ENCODE assay signal across 8 cellular contexts in genomic region chr3:141279074-141279945, GRCh38. TPM values are rescaled to one million over a fixed set of nuclear protein-coding genes. Genes with fewer than 3 reads are reported as not detected.
DNase-seq lines count a peak whose midpoint lies in the region; ATAC-seq, FAIRE-seq and TF ChIP-seq lines count a peak whose summit lies in the region.

No MANE protein-coding gene starts in this region.

- H3K9me3 ChIP-seq in CD4-positive, CD25-positive, alpha-beta regulatory T cell (ENCODE audit: control insufficient read depth in 2 of 2, low read length in 2 of 2), result no peaks in the 10 kb centered on the region
- H3K9me3 ChIP-seq in sigmoid colon, result no peaks in the 10 kb centered on the region

- H3K36me3 Mint-ChIP-seq in CD4-positive, CD25-positive, alpha-beta regulatory T cell, result peaks cover 41% of the 10 kb centered on the region
- H3K36me3 Mint-ChIP-seq in T-cell, result peaks cover 35% of the 10 kb centered on the region

- H3K4me3 Mint-ChIP-seq in CD4-positive, CD25-positive, alpha-beta regulatory T cell, result no peak overlapping the region
- no peak overlapping the region for H3K4me3 Mint-ChIP-seq in T-cell

- H3K27me3 ChIP-seq in CD4-positive, CD25-positive, alpha-beta regulatory T cell (ENCODE audit: control insufficient read depth, insufficient read depth, low read length), result no peaks in the 10 kb centered on the region
- no peaks in the 10 kb centered on the region for H3K27me3 ChIP-seq in sigmoid colon

- CTCF ChIA-PET in T-cell (lab: Charles Lee), result interaction anchor here (0.8 to 2.1 kb wide), 7 partner anchors 12 to 47 kb away, joined by 3 to 12 read pairs (median 3); partner anchors contain the start of gene PXYLP1 (in 2 of the 2)

- TF ChIP-seq POLR2A in sigmoid colon (IDR thresholded peaks at IDR 0.05), result no peak

- peak; percentile 19 to 54 (median 38) for TF ChIP-seq CTCF in sigmoid colon (IDR thresholded peaks at IDR 0.05)

- H3K4me1 ChIP-seq in CD4-positive, CD25-positive, alpha-beta regulatory T cell (ENCODE audit: control insufficient read depth, insufficient read depth, low read length, poor library complexity, severe bottlenecking), result peaks cover 14% of the 10 kb centered on the region
- H3K4me1 ChIP-seq in sigmoid colon, result peaks cover 0 to 23% (median 20%) of the 10 kb centered on the region in 4 donors

- peak in 2 of 3 donors; percentile 38 to 50 for DNase-seq in CD4-positive, CD25-positive, alpha-beta regulatory T cell
- DNase-seq in HTR-8/SVneo (ENCODE audit: insufficient read length, low spot score) (peak; percentile 32), T-cell (peak in 2 of 34 experiments; percentile 11 to 19), Right ventricle myocardium superior (no peak), sigmoid colon (no peak), foreskin melanocyte (no peak)
- no peak for DNase-seq in stimulated activated CD4-positive, alpha-beta T cell treated with anti-CD3 and anti-CD28 coated beads, Interleukin-2, amount 100 ng/mL, for 24 hours

- peak overlapping the region in 1 of 3 donors; percentile 79 for H3K27ac Mint-ChIP-seq in CD4-positive, CD25-positive, alpha-beta regulatory T cell
- peak overlapping the region in 1 of 2 donors; percentile 53 for H3K27ac Mint-ChIP-seq in T-cell

- intact Hi-C loops in Right ventricle myocardium superior (cut with DNase I) (loop anchor here (5.0 kb wide), 1 partner anchor 47 kb away; the partner anchor contains the start of gene PXYLP1), sigmoid colon (cut with DNase I) (loop anchor here (1.0 kb wide), 1 partner anchor 48 kb away; the partner anchor contains the start of gene PXYLP1)

- ATAC-seq in CD4-positive, CD25-positive, alpha-beta regulatory T cell (ENCODE audit: low read depth in 2 of 2), result peak; percentile 49 to 55
- ATAC-seq in GM18502 (IDR thresholded peaks at IDR 0.05; ENCODE audit: poor library complexity, unreplicated experiment), result peak; percentile 69
- ATAC-seq in T-cell (replicated peaks in 1 of 4), result peak; percentile 68 to 83 (median 76)
- ATAC-seq in Right ventricle myocardium superior (ENCODE audit: poor library complexity), result peak; percentile 71

- no peaks in the 10 kb centered on the region for H3K9me3 Mint-ChIP-seq in CD4-positive, CD25-positive, alpha-beta regulatory T cell
- H3K9me3 Mint-ChIP-seq in T-cell, result no peaks in the 10 kb centered on the region

- H3K4me1 Mint-ChIP-seq in CD4-positive, CD25-positive, alpha-beta regulatory T cell, result peaks cover 6 to 27% (median 19%) of the 10 kb centered on the region in 4 donors
- H3K4me1 Mint-ChIP-seq in T-cell, result peaks cover 18 to 23% (median 23%) of the 10 kb centered on the region in 3 donors

- H3K4me3 ChIP-seq in CD4-positive, CD25-positive, alpha-beta regulatory T cell (ENCODE audit: low read depth, low read length), result no peak overlapping the region
- H3K4me3 ChIP-seq in sigmoid colon, result no peak overlapping the region

- TF ChIP-seq EP300 in sigmoid colon (IDR thresholded peaks at IDR 0.05), result no peak

- H3K27ac ChIP-seq in CD4-positive, CD25-positive, alpha-beta regulatory T cell (ENCODE audit: insufficient read depth, low read length, poor library complexity, severe bottlenecking), result no peak overlapping the region
- peak overlapping the region; percentile 53 to 85 (median 71) for H3K27ac ChIP-seq in sigmoid colon

- H3K36me3 ChIP-seq in CD4-positive, CD25-positive, alpha-beta regulatory T cell (ENCODE audit: control insufficient read depth, insufficient read depth, low read length), result peaks cover 10% of the 10 kb centered on the region
- H3K36me3 ChIP-seq in sigmoid colon, result no peaks in the 10 kb centered on the region

- POLR2A ChIA-PET in T-cell (lab: Charles Lee), result no interaction called here

- WGBS in sigmoid colon, 2 donors, result 57 to 71% methylated on average over 15 of the region's 15 CpGs

- FAIRE-seq in HTR-8/SVneo (lab: Jason Lieb, UNC), result no peak

- no peaks in the 10 kb centered on the region for H3K27me3 Mint-ChIP-seq in CD4-positive, CD25-positive, alpha-beta regulatory T cell
- no peaks in the 10 kb centered on the region for H3K27me3 Mint-ChIP-seq in T-cell

RNA-seq across cellular contexts. Expression of gene PXYLP1, which starts 47.7 kb away (rescaled TPM):
- 9.8 TPM for total RNA-seq in CD4-positive, CD25-positive, alpha-beta regulatory T cell
- polyA plus RNA-seq in CD4-positive, CD25-positive, alpha-beta regulatory T cell, result 10 to 100 TPM in 2 of 4 donors, 1 to 10 TPM in 2; 3.8 to 11.3 (median 7.8) TPM
- 10 to 100 TPM; 12.5 to 33.0 (median 14.6) TPM for total RNA-seq in T-cell
- total RNA-seq in Right ventricle myocardium superior, result 10.8 TPM
- total RNA-seq in sigmoid colon, result 10 to 100 TPM in 1 of 4 donors, 1 to 10 TPM in 3; 5.7 to 12.2 (median 7.5) TPM
- 1 to 10 TPM; 2.4 to 7.5 (median 3.5) TPM for polyA plus RNA-seq in sigmoid colon

Comparison
In these comparisons a context has a peak if more than half of its experiments do, and no peak if none do; other contexts are left out.
1. DNase-seq: peak in CD4-positive, CD25-positive, alpha-beta regulatory T cell (2 of 3) and HTR-8/SVneo (single experiment); none in Right ventricle myocardium superior (single experiment), sigmoid colon (single experiment), stimulated activated CD4-positive, alpha-beta T cell treated with anti-CD3 and anti-CD28 coated beads, Interleukin-2, amount 100 ng/mL, for 24 hours (0 of 2) and foreskin melanocyte (single experiment).
2. Peak in every context shown above with its lines, with median percentiles within 50 percentile points of each other: ATAC-seq.